32 cellular contexts compared by ENCODE assay signal in the genomic region with DNA sequence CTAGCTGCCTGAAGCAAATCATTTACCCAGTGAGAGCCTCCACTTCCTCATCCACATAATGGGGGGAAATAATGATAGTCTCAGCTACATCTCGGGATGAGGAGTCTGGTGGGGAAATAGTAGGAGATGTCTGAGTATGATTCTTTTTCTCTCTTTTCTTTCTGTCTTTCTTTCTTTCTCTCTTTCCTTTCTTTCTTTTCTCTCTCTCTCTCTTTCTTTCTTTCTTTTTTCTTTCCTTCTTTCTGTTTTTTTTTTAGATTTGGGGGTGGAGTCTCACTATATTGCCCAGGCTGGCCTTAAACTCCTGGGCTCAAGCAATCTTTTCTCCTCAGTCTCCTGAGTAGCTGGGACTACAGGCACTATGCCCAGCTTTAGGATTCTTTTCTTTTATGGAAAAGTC. TPM values are rescaled to one million over a fixed set of nuclear protein-coding genes. Genes with fewer than 3 reads are reported as not detected.
"Had no signal": no experiment of that assay in that cellular context is flagged by ENCODE, and none has a peak within 500 bp of the region (broad histone marks: within the 10 kb centered on the region; RNA-seq: fewer than 3 reads in every experiment).

No MANE protein-coding gene starts in this region.

- H3K36me3 ChIP-seq: colonic mucosa, esophagus squamous epithelium, gastrocnemius medialis, heart right ventricle, left lung, lower lobe of right lung had no signal

- H3K9me3 Mint-ChIP-seq: dendritic cell treated with granulocyte-macrophage colony-stimulating factor and Interleukin-4, amounts not matched to agents 40 ng/mL and 50 ng/mL, for 4 days; effector memory CD8-positive, alpha-beta T cell; endodermal cell; naive thymus-derived CD4-positive, alpha-beta T cell had no signal

- H3K9me3 ChIP-seq: colonic mucosa, esophagus squamous epithelium, gastrocnemius medialis, heart right ventricle, left lung, lower lobe of right lung had no signal

- ATAC-seq: effector memory CD8-positive, alpha-beta T cell; esophagus mucosa; gastrocnemius medialis; heart right ventricle; left cardiac atrium; left lung; left ventricle myocardium superior; lower lobe of right lung; naive thymus-derived CD4-positive, alpha-beta T cell had no signal

- FAIRE-seq: endometrium, kidney had no signal

- H3K4me1 ChIP-seq: colonic mucosa, gastrocnemius medialis, heart right ventricle, left lung, lower lobe of right lung had no signal

- H3K4me3 Mint-ChIP-seq: dendritic cell treated with granulocyte-macrophage colony-stimulating factor and Interleukin-4, amounts not matched to agents 40 ng/mL and 50 ng/mL, for 4 days; effector memory CD8-positive, alpha-beta T cell; endodermal cell; naive thymus-derived CD4-positive, alpha-beta T cell had no signal

- H3K27ac ChIP-seq: colonic mucosa, epithelial cell of prostate, esophagus squamous epithelium, gastrocnemius medialis, heart right ventricle, left lung, lower lobe of right lung had no signal

- H3K4me3 ChIP-seq: colonic mucosa, esophagus squamous epithelium, gastrocnemius medialis, heart right ventricle, left lung, lower lobe of right lung had no signal

- H3K4me1 Mint-ChIP-seq: endodermal cell; naive thymus-derived CD4-positive, alpha-beta T cell had no signal

- H3K27ac Mint-ChIP-seq: dendritic cell treated with granulocyte-macrophage colony-stimulating factor and Interleukin-4, amounts not matched to agents 40 ng/mL and 50 ng/mL, for 4 days; effector memory CD8-positive, alpha-beta T cell; endodermal cell; naive thymus-derived CD4-positive, alpha-beta T cell had no signal

- DNase-seq: colonic mucosa; cortex of kidney; effector CD8-positive, alpha-beta T cell; effector memory CD8-positive, alpha-beta T cell; erythroblast; esophagus squamous epithelium; foreskin fibroblast; foreskin melanocyte; gastrocnemius medialis; glutamatergic neuron; head of caudate nucleus; heart right ventricle; hippocampal formation; islet precursor cell; kidney; kidney glomerular epithelial cell; left cardiac atrium; left lung; left ventricle myocardium superior; lower lobe of right lung; mesenchymal stem cell; midbrain; naive thymus-derived CD4-positive, alpha-beta T cell had no signal

RNA-seq across cellular contexts. Expression of gene HOXC4, which starts 12.8 kb away (rescaled TPM):
- total RNA-seq: colonic mucosa, dermis microvascular lymphatic vessel endothelial cell, endodermal cell, left ventricle myocardium superior, lung microvascular endothelial cell had no signal
- polyA plus RNA-seq: naive thymus-derived CD4-positive, alpha-beta T cell had no signal

RNA-seq across cellular contexts. Expression of gene HOXC5, which starts 33.6 kb away (rescaled TPM):
- total RNA-seq: colonic mucosa; dermis microvascular lymphatic vessel endothelial cell; endodermal cell; heart right ventricle; left cardiac atrium; left ventricle myocardium superior; lower lobe of right lung; lung microvascular endothelial cell; mononuclear cell; mucosa of gallbladder; naive thymus-derived CD4-positive, alpha-beta T cell had no signal
- polyA plus RNA-seq: naive thymus-derived CD4-positive, alpha-beta T cell had no signal

RNA-seq across cellular contexts. Expression of gene HOXC6, which starts 38.2 kb away (rescaled TPM):
- total RNA-seq: dermis microvascular lymphatic vessel endothelial cell; endodermal cell; lung microvascular endothelial cell; mononuclear cell; naive thymus-derived CD4-positive, alpha-beta T cell had no signal
- polyA plus RNA-seq: naive thymus-derived CD4-positive, alpha-beta T cell had no signal

RNA-seq across cellular contexts. Expression of gene HOXC8, which starts 57.6 kb away (rescaled TPM):
- total RNA-seq: colonic mucosa; dermis microvascular lymphatic vessel endothelial cell; endodermal cell; heart right ventricle; left cardiac atrium; left ventricle myocardium superior; lower lobe of right lung; lung microvascular endothelial cell; mononuclear cell; mucosa of gallbladder; naive thymus-derived CD4-positive, alpha-beta T cell had no signal
- polyA plus RNA-seq: heart right ventricle; naive thymus-derived CD4-positive, alpha-beta T cell had no signal
